25 cellular contexts compared by ENCODE assay signal in genomic region chr20:2141592-2142575, GRCh38. TPM values are rescaled to one million over a fixed set of nuclear protein-coding genes. Genes with fewer than 3 reads are reported as not detected.
DNase-seq lines count a peak whose midpoint lies in the region; ATAC-seq, FAIRE-seq and TF ChIP-seq lines count a peak whose summit lies in the region.
"Had no signal": no experiment of that assay in that cellular context is flagged by ENCODE, and none has a peak within 500 bp of the region (broad histone marks: within the 10 kb centered on the region; RNA-seq: fewer than 3 reads in every experiment).

No MANE protein-coding gene starts in this region.

- H3K9me1 ChIP-seq in IMR-90 (ENCODE audit: insufficient read depth, low read length) = peaks cover 11% of the 10 kb centered on the region
- H3K9me1 ChIP-seq in endothelial cell of umbilical vein (replicated peaks; ENCODE audit: control insufficient read depth, extremely low read depth, insufficient read depth, low read length) = no peaks in the 10 kb centered on the region

- H2BK20ac ChIP-seq in IMR-90 (ENCODE audit: low read depth, low read length) = no peak overlapping the region

- peak overlapping the region; percentile 9; the same call in 1 of the 2 replicates for H4K91ac ChIP-seq in IMR-90 (ENCODE audit: insufficient read depth, low read depth, low read length)

- intact Hi-C loops in IMR-90 (cut with micrococcal nuclease) (no loop called here), endothelial cell of umbilical vein (cut with micrococcal nuclease) (no loop called here)

- no peak overlapping the region for H3K4me3 ChIP-seq in IMR-90 (ENCODE audit: insufficient read depth, low read depth, low read length)
- no peak overlapping the region for H3K4me3 ChIP-seq in endothelial cell of umbilical vein (replicated peaks in 1 of 3; ENCODE audit: insufficient read depth in 1 of 3, low read depth in 1 of 3, low read length in 3 of 3)
- no peak overlapping the region for H3K4me3 ChIP-seq in HAP-1
- H3K4me3 ChIP-seq: A549, mucosa of descending colon, SJCRH30, testis had no signal

- no peak for TF ChIP-seq POLR2A in IMR-90 (IDR thresholded peaks at IDR 0.05; ENCODE audit: low read depth, low read length)
- TF ChIP-seq POLR2A in endothelial cell of umbilical vein (IDR thresholded peaks at IDR 0.05; ENCODE audit: low read depth, low read length) = no peak

- WGBS in IMR-90 (ENCODE audit: extremely low coverage in 2 of 2, insufficient read length in 1 of 2), 2 experiments = 100% methylated on average over 4 of the region's 10 CpGs; no CpG with 5 or more reads in 1 of the 2 experiments

- H3K4me2 ChIP-seq in IMR-90 (ENCODE audit: low read depth, low read length) (no peak overlapping the region), endothelial cell of umbilical vein (ENCODE audit: insufficient read depth, low read length) (no peak overlapping the region)
- H3K4me2 ChIP-seq: A549 had no signal

- no peak overlapping the region for H2BK5ac ChIP-seq in IMR-90 (ENCODE audit: low read depth, low read length, poor library complexity, severe bottlenecking)

- dilution Hi-C loops in IMR-90 (cut with HindIII; ENCODE audit: low sequenced_read_pairs, unreplicated experiment) = no loop called here
- dilution Hi-C loops in endothelial cell of umbilical vein (cut with MboI; ENCODE audit: extremely low pct_ligation_motif_present, low sequenced_read_pairs) = no loop called here

- no peak overlapping the region for H4K8ac ChIP-seq in IMR-90 (ENCODE audit: low read depth in 2 of 2, low read length in 2 of 2)

- no peak overlapping the region for H3K56ac ChIP-seq in IMR-90 (ENCODE audit: extremely low read depth, insufficient read depth, low read length)

- H3K4ac ChIP-seq in IMR-90 (ENCODE audit: low read depth, low read length) = no peak overlapping the region

- peak overlapping the region; percentile 29 for H3K27ac Mint-ChIP-seq in activated T-cell treated with anti-CD3 and anti-CD28 coated beads, Interleukin-2, amount 50 U/mL, for 72 hours
- H3K27ac Mint-ChIP-seq in stimulated activated naive B cell treated with anti-CD40 and anti-IgM and Interleukin-4, amounts not matched to agents 10 μg/mL and 1 μg/mL and 100 μg/mL, for 72 hours = peak overlapping the region; percentile 51
- H3K27ac Mint-ChIP-seq: natural killer cell; stimulated activated memory B cell treated with anti-CD40 and anti-IgM and Interleukin-4, amounts not matched to agents 10 μg/mL and 1 μg/mL and 100 μg/mL, for 72 hours had no signal

- H3K9me3 Mint-ChIP-seq in activated T-cell treated with anti-CD3 and anti-CD28 coated beads, Interleukin-2, amount 50 U/mL, for 72 hours = no peaks in the 10 kb centered on the region
- H3K9me3 Mint-ChIP-seq in stimulated activated naive B cell treated with anti-CD40 and anti-IgM and Interleukin-4, amounts not matched to agents 10 μg/mL and 1 μg/mL and 100 μg/mL, for 72 hours = no peaks in the 10 kb centered on the region
- H3K9me3 Mint-ChIP-seq: central memory CD8-positive, alpha-beta T cell; natural killer cell; stimulated activated memory B cell treated with anti-CD40 and anti-IgM and Interleukin-4, amounts not matched to agents 10 μg/mL and 1 μg/mL and 100 μg/mL, for 72 hours had no signal

- H3K4me3 Mint-ChIP-seq in activated T-cell treated with anti-CD3 and anti-CD28 coated beads, Interleukin-2, amount 50 U/mL, for 72 hours = no peak overlapping the region
- no peak overlapping the region for H3K4me3 Mint-ChIP-seq in stimulated activated naive B cell treated with anti-CD40 and anti-IgM and Interleukin-4, amounts not matched to agents 10 μg/mL and 1 μg/mL and 100 μg/mL, for 72 hours
- H3K4me3 Mint-ChIP-seq: central memory CD8-positive, alpha-beta T cell; natural killer cell; stimulated activated memory B cell treated with anti-CD40 and anti-IgM and Interleukin-4, amounts not matched to agents 10 μg/mL and 1 μg/mL and 100 μg/mL, for 72 hours had no signal

- no peak overlapping the region for H2BK120ac ChIP-seq in IMR-90 (ENCODE audit: low read depth, low read length)

- H3K18ac ChIP-seq in IMR-90 (ENCODE audit: low read depth, low read length) = peak overlapping the region; percentile 28; the same call in 1 of the 2 replicates

- peak; percentile 42 for FAIRE-seq in endothelial cell of umbilical vein (lab: Jason Lieb, UNC)
- FAIRE-seq: A549, GM12891, H54, RCC 7860, urothelium cell line had no signal

- H3K4me1 Mint-ChIP-seq in activated T-cell treated with anti-CD3 and anti-CD28 coated beads, Interleukin-2, amount 50 U/mL, for 72 hours (ENCODE audit: low read depth) = peaks cover 12% of the 10 kb centered on the region
- H3K4me1 Mint-ChIP-seq in stimulated activated naive B cell treated with anti-CD40 and anti-IgM and Interleukin-4, amounts not matched to agents 10 μg/mL and 1 μg/mL and 100 μg/mL, for 72 hours = peaks cover 17 to 53% of the 10 kb centered on the region in 2 donors

- H3K79me2 ChIP-seq in endothelial cell of umbilical vein (ENCODE audit: control insufficient read depth, insufficient read depth, low read length) = peaks cover 2% of the 10 kb centered on the region

- in situ Hi-C loops in IMR-90 (cut with MboI; ENCODE audit: low sequenced_read_pairs) (no loop called here), HAP-1 (cut with MboI; ENCODE audit: low sequenced_read_pairs) (no loop called here)

- H2BK15ac ChIP-seq in IMR-90 (ENCODE audit: low read depth, low read length) = no peak overlapping the region

- CTCF ChIA-PET in IMR-90 (lab: Yijun Ruan, JAX) = interaction anchor here (0.7 kb wide), 1 partner anchor 211 kb away, joined by 3 read pairs; no protein-coding TSS in a partner anchor
- CTCF ChIA-PET in endothelial cell of umbilical vein (lab: Charles Lee) = no interaction called here

- BruUV-seq in IMR-90 (replicated peaks; lab: Mats Ljungman, UMichigan) (no TSS peak), endothelial cell of umbilical vein (replicated peaks; lab: Mats Ljungman, UMichigan) (no TSS peak)

- H4K5ac ChIP-seq in IMR-90 (ENCODE audit: low read depth, low read length) = no peak overlapping the region

- H3K36me3 ChIP-seq in IMR-90 (ENCODE audit: control insufficient read depth, insufficient read depth, low read length) (peaks cover 13% of the 10 kb centered on the region), endothelial cell of umbilical vein (ENCODE audit: control insufficient read depth in 2 of 2, extremely low read depth in 1 of 2, insufficient read depth in 2 of 2, low read length in 2 of 2) (peaks cover 4 to 11% of the 10 kb centered on the region in 2 experiments), HAP-1 (replicated peaks) (peaks cover 8% of the 10 kb centered on the region; the same call in 1 of the 2 replicates)
- H3K36me3 ChIP-seq: SJCRH30 had no signal

- TF ChIP-seq RAD21 in IMR-90 (IDR thresholded peaks at IDR 0.05; ENCODE audit: low read length) = no peak

- peaks cover 24% of the 10 kb centered on the region for H4K20me1 ChIP-seq in IMR-90 (ENCODE audit: insufficient read depth, low read length)
- H4K20me1 ChIP-seq in endothelial cell of umbilical vein (replicated peaks; ENCODE audit: control insufficient read depth, extremely low read depth, insufficient read depth, low read length) = no peaks in the 10 kb centered on the region

- H3K27me3 ChIP-seq in IMR-90 (ENCODE audit: control insufficient read depth, insufficient read depth, low read length) (no peaks in the 10 kb centered on the region), endothelial cell of umbilical vein (ENCODE audit: control insufficient read depth in 2 of 2, insufficient read depth in 2 of 2, low read length in 2 of 2) (no peaks in the 10 kb centered on the region), HAP-1 (ENCODE audit: low read depth) (no peaks in the 10 kb centered on the region)
- H3K27me3 ChIP-seq: SJCRH30, testis had no signal

- H3K27ac ChIP-seq in IMR-90 (ENCODE audit: insufficient read depth, low read length) = no peak overlapping the region
- no peak overlapping the region for H3K27ac ChIP-seq in endothelial cell of umbilical vein (ENCODE audit: insufficient read depth, low read depth, low read length)
- H3K27ac ChIP-seq: A549, SJCRH30, testis had no signal

- H3K36me3 Mint-ChIP-seq in activated T-cell treated with anti-CD3 and anti-CD28 coated beads, Interleukin-2, amount 50 U/mL, for 72 hours (ENCODE audit: insufficient read depth in 2 of 2) = peaks cover 0 to 2% of the 10 kb centered on the region in 2 donors
- peaks cover 39 to 55% of the 10 kb centered on the region in 2 donors for H3K36me3 Mint-ChIP-seq in stimulated activated naive B cell treated with anti-CD40 and anti-IgM and Interleukin-4, amounts not matched to agents 10 μg/mL and 1 μg/mL and 100 μg/mL, for 72 hours
- H3K36me3 Mint-ChIP-seq: natural killer cell had no signal

- peaks cover 49 to 88% of the 10 kb centered on the region in 2 experiments for H3K79me1 ChIP-seq in IMR-90 (ENCODE audit: low read depth in 1 of 2, low read length in 2 of 2)

- no peak overlapping the region for H3K14ac ChIP-seq in IMR-90 (replicated peaks; ENCODE audit: low read depth, low read length)

- no peaks in the 10 kb centered on the region for H3K27me3 Mint-ChIP-seq in activated T-cell treated with anti-CD3 and anti-CD28 coated beads, Interleukin-2, amount 50 U/mL, for 72 hours (ENCODE audit: low read depth)
- H3K27me3 Mint-ChIP-seq in stimulated activated naive B cell treated with anti-CD40 and anti-IgM and Interleukin-4, amounts not matched to agents 10 μg/mL and 1 μg/mL and 100 μg/mL, for 72 hours = no peaks in the 10 kb centered on the region
- H3K27me3 Mint-ChIP-seq: central memory CD8-positive, alpha-beta T cell; stimulated activated memory B cell treated with anti-CD40 and anti-IgM and Interleukin-4, amounts not matched to agents 10 μg/mL and 1 μg/mL and 100 μg/mL, for 72 hours had no signal

- H3K9ac ChIP-seq in IMR-90 (ENCODE audit: low read depth, low read length) (no peak overlapping the region), endothelial cell of umbilical vein (replicated peaks; ENCODE audit: extremely low read depth, insufficient read depth, low read length) (no peak overlapping the region)

- 0 out of 2 replicates have a peak overlapping the region, but pooled peaks have one; percentile 11 for H2AK5ac ChIP-seq in IMR-90 (ENCODE audit: low read depth, low read length)

- POLR2A ChIA-PET in IMR-90 (lab: Charles Lee; ENCODE audit: unreplicated experiment) (no interaction called here), endothelial cell of umbilical vein (lab: Charles Lee) (no interaction called here)

- DNase-seq in activated T-cell treated with anti-CD3 and anti-CD28 coated beads, Interleukin-2, amount 50 U/mL, for 72 hours = no peak
- no peak for DNase-seq in activated T-cell treated with anti-CD3 and anti-CD28 coated beads, Interleukin-2, amount 50 U/mL, for 48 hours
- DNase-seq in IMR-90 = no peak
- DNase-seq in endothelial cell of umbilical vein (ENCODE audit: low read depth, low spot score) = no peak
- DNase-seq in stimulated activated naive B cell treated with anti-CD40 and anti-IgM and Interleukin-4, amounts not matched to agents 10 μg/mL and 1 μg/mL and 100 μg/mL, for 72 hours = no peak
- no peak for DNase-seq in HAP-1 (ENCODE audit: low spot score in 2 of 2)
- no peak for DNase-seq in SW 1271 (lab: John Stamatoyannopoulos, UW)
- DNase-seq in AG08396 (ENCODE audit: low spot score) = no peak
- DNase-seq: activated effector memory CD4-positive, alpha-beta T cell treated with anti-CD3 and anti-CD28 coated beads, Interleukin-2, amount 50 U/mL, for 16 hours; EL; foreskin fibroblast; mucosa of descending colon; natural killer cell; NCI-H446; NCI-H774; SJCRH30; stimulated activated CD4-positive, alpha-beta T cell treated with anti-CD3 and anti-CD28 coated beads, Interleukin-15, amount 100 ng/mL, for 24 hours; testis had no signal

- H2AFZ ChIP-seq in IMR-90 (replicated peaks; ENCODE audit: low read length, poor library complexity) (no peak overlapping the region), endothelial cell of umbilical vein (ENCODE audit: low read depth, low read length) (no peak overlapping the region)

- TF ChIP-seq CTCF in IMR-90 (conservative IDR thresholded peaks at IDR 0.05; ENCODE audit: low read depth, low read length) (no peak), endothelial cell of umbilical vein (IDR thresholded peaks at IDR 0.05; ENCODE audit: extremely low read depth in 1 of 2, insufficient read depth in 1 of 2, low read depth in 1 of 2, low read length in 2 of 2) (no peak)

- H3K9me3 ChIP-seq in IMR-90 (ENCODE audit: control insufficient read depth, insufficient read depth, low read length) (no peaks in the 10 kb centered on the region), endothelial cell of umbilical vein (replicated peaks; ENCODE audit: control insufficient read depth, insufficient read depth, low read length) (no peaks in the 10 kb centered on the region), HAP-1 (no peaks in the 10 kb centered on the region)
- H3K9me3 ChIP-seq: A549, mucosa of descending colon, SJCRH30, testis had no signal

- no peak overlapping the region for H3K23ac ChIP-seq in IMR-90 (ENCODE audit: low read depth, low read length)

- peak; percentile 39 to 48 for ATAC-seq in activated T-cell treated with anti-CD3 and anti-CD28 coated beads, Interleukin-2, amount 50 U/mL, for 72 hours (replicated peaks in 1 of 2)
- ATAC-seq in IMR-90 (ENCODE audit: low read depth) = no peak
- ATAC-seq in stimulated activated naive B cell treated with anti-CD40 and anti-IgM and Interleukin-4, amounts not matched to agents 10 μg/mL and 1 μg/mL and 100 μg/mL, for 72 hours (replicated peaks) = no peak
- ATAC-seq: A549; mucosa of descending colon; natural killer cell; stimulated activated memory B cell treated with anti-CD40 and anti-IgM and Interleukin-4, amounts not matched to agents 10 μg/mL and 1 μg/mL and 100 μg/mL, for 72 hours had no signal

- H2AK9ac ChIP-seq in IMR-90 (replicated peaks; ENCODE audit: low read depth, low read length, poor library complexity) = no peak overlapping the region

- H3K4me1 ChIP-seq in IMR-90 (ENCODE audit: control insufficient read depth, insufficient read depth, low read length) = peaks cover 25% of the 10 kb centered on the region
- no peaks in the 10 kb centered on the region for H3K4me1 ChIP-seq in endothelial cell of umbilical vein (ENCODE audit: control insufficient read depth, extremely low read depth, insufficient read depth, low read length)
- H3K4me1 ChIP-seq in HAP-1 = peaks cover 9% of the 10 kb centered on the region
- H3K4me1 ChIP-seq: A549, SJCRH30 had no signal

RNA-seq across cellular contexts. Expression of gene STK35, which starts 40.3 kb away (rescaled TPM):
- 10 to 100 TPM; 22.4 to 24.3 TPM for total RNA-seq in activated T-cell treated with anti-CD3 and anti-CD28 coated beads, Interleukin-2, amount 50 U/mL, for 72 hours
- total RNA-seq in IMR-90 (2012; rRNA removed) (11.1 and 11.4 TPM in 2 replicates), endothelial cell of umbilical vein (17.5 TPM in 2 replicates)
- polyA plus RNA-seq in IMR-90 (2012; rRNA removed) (12.0 and 12.6 TPM in 2 replicates), endothelial cell of umbilical vein (9.9 and 10.2 TPM in 2 replicates)
- 6.9 and 9.3 TPM in 2 replicates for polyA plus RNA-seq in IMR-90 (2012; cell fraction: cytosol; rRNA removed)
- 22.9 and 28.4 TPM in 2 replicates for polyA plus RNA-seq in IMR-90 (2012; cell fraction: nucleus; rRNA removed; ENCODE audit: low replicate concordance)
- 9.4 and 9.6 TPM in 2 replicates for polyA plus RNA-seq in endothelial cell of umbilical vein (2011; cell fraction: cytosol; rRNA removed)
- polyA plus RNA-seq in endothelial cell of umbilical vein (2011; cell fraction: nucleus; rRNA removed) = 15.2 and 15.6 TPM in 2 replicates
- 7.8 and 8.7 TPM in 2 replicates for polyA plus RNA-seq in endothelial cell of umbilical vein (2012)
- 16.0 and 18.0 TPM in 2 replicates for polyA minus RNA-seq in endothelial cell of umbilical vein
- polyA minus RNA-seq in endothelial cell of umbilical vein (2011; cell fraction: cytosol; rRNA and poly(A)+ RNA removed) = 9.1 TPM
- polyA minus RNA-seq in endothelial cell of umbilical vein (2011; cell fraction: nucleus; rRNA and poly(A)+ RNA removed) = 9.8 and 10.7 TPM in 2 replicates

Comparison
In these comparisons a context has a peak if more than half of its experiments do, and no peak if none do; other contexts are left out.
1. ATAC-seq: peak in activated T-cell treated with anti-CD3 and anti-CD28 coated beads, Interleukin-2, amount 50 U/mL, for 72 hours (2 of 2); none in IMR-90 (single experiment) and stimulated activated naive B cell treated with anti-CD40 and anti-IgM and Interleukin-4, amounts not matched to agents 10 μg/mL and 1 μg/mL and 100 μg/mL, for 72 hours (0 of 2).